19 cellular contexts compared by ENCODE assay signal in the genomic region with DNA sequence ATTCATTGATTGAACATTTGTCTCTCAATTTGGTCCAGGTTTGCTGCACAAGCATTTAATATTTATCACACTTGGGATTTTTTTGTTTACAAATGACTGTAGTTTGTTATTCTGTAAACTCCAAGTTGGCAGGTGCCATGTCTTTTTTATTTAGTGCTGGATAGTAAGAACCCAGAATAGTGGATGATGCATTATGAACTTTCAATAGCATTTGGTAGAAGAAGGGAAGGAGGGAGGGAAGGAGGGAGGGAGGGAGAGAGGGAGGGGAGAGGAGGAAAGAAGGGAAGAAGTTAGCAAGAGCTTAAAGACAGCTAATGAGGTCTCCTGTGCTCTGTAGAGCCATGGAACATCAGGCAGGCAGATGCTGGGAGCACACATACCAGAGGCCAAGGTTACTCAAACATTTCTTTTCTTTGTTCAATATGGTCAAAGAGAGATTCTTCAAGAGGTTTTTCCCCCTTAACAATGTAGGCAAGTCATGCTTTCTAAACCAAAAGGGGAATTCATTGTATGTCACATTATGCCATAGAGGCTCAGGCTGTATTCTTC.
"Had no signal": no experiment of that assay in that cellular context is flagged by ENCODE, and none has a peak within 500 bp of the region (broad histone marks: within the 10 kb centered on the region; RNA-seq: fewer than 3 reads in every experiment).

No MANE protein-coding gene starts in this region.

- DNase-seq: effector memory CD8-positive, alpha-beta T cell; glutamatergic neuron; islet precursor cell; left lung; lower lobe of right lung; occipital lobe; small intestine; stimulated activated CD4-positive, alpha-beta T cell treated with anti-CD3 and anti-CD28 coated beads, Interleukin-2, amount 100 ng/mL, for 48 hours; stimulated activated naive CD4-positive, alpha-beta T cell treated with Interleukin-2 at 50 U/mL for 16 hours; tibial artery; upper lobe of left lung; uterus had no signal

- H3K9me3 ChIP-seq: esophagus muscularis mucosa, gastroesophageal sphincter, left lung, lower lobe of right lung, right atrium auricular region, tibial artery, upper lobe of left lung, uterus had no signal

- H3K4me3 ChIP-seq: esophagus muscularis mucosa, gastroesophageal sphincter, left lung, lower lobe of right lung, neural progenitor cell, right atrium auricular region, tibial artery, upper lobe of left lung, uterus had no signal

- H3K27ac ChIP-seq: epithelial cell of prostate, esophagus muscularis mucosa, gastroesophageal sphincter, left lung, lower lobe of right lung, neural progenitor cell, right atrium auricular region, tibial artery, upper lobe of left lung, uterus had no signal

- H3K27me3 ChIP-seq: esophagus muscularis mucosa, gastroesophageal sphincter, left lung, right atrium auricular region, tibial artery, upper lobe of left lung, uterus had no signal

- ATAC-seq: effector memory CD8-positive, alpha-beta T cell; gastroesophageal sphincter; left lung; lower lobe of right lung; natural killer cell treated with Interleukin-12 subunit alpha and Interleukin-12 subunit beta and Interleukin-15 and Interleukin-18, amount 100 ng/mL, for 72 hours had no signal

- H3K9ac ChIP-seq: neural progenitor cell had no signal

- H2AFZ ChIP-seq: neural progenitor cell had no signal

- H3K4me1 ChIP-seq: esophagus muscularis mucosa, gastroesophageal sphincter, lower lobe of right lung, neural progenitor cell, right atrium auricular region, tibial artery, upper lobe of left lung, uterus had no signal

- H3K36me3 ChIP-seq: esophagus muscularis mucosa, gastroesophageal sphincter, left lung, lower lobe of right lung, neural progenitor cell, right atrium auricular region, tibial artery, upper lobe of left lung, uterus had no signal

- FAIRE-seq: colon, small intestine had no signal

- H3K4me2 ChIP-seq: neural progenitor cell had no signal
